16 cellular contexts compared by ENCODE assay signal in genomic region chr1:198024782-198025181, GRCh38.
DNase-seq lines count a peak whose midpoint lies in the region; ATAC-seq and TF ChIP-seq lines count a peak whose summit lies in the region.
"Had no signal": no experiment of that assay in that cellular context is flagged by ENCODE, and none has a peak within 500 bp of the region (broad histone marks: within the 10 kb centered on the region; RNA-seq: fewer than 3 reads in every experiment).

No MANE protein-coding gene starts in this region.

- ATAC-seq in foreskin keratinocyte (peak; percentile 100), GM19023 (IDR thresholded peaks at IDR 0.05; ENCODE audit: unreplicated experiment) (no peak), GM21737 (IDR thresholded peaks at IDR 0.05; ENCODE audit: unreplicated experiment) (no peak), GM19463 (IDR thresholded peaks at IDR 0.05; ENCODE audit: unreplicated experiment) (no peak)
- ATAC-seq: mucosa of descending colon; stimulated activated memory B cell treated with anti-CD40 and anti-IgM and Interleukin-4, amounts not matched to agents 10 μg/mL and 1 μg/mL and 100 μg/mL, for 72 hours had no signal

- H3K27me3 ChIP-seq in foreskin keratinocyte = no peaks in the 10 kb centered on the region
- H3K27me3 ChIP-seq: BE2C, Peyer's patch had no signal

- TF ChIP-seq CTCF in foreskin keratinocyte (conservative IDR thresholded peaks at IDR 0.05) = no peak

- peak overlapping the region; percentile 14 for H3K27ac ChIP-seq in foreskin keratinocyte
- H3K27ac ChIP-seq: Peyer's patch had no signal

- peak; percentile 6 for DNase-seq in stimulated activated CD4-positive, alpha-beta T cell treated with anti-CD3 and anti-CD28 coated beads, Interleukin-1b, Interleukin-23, amount 100 ng/mL, for 48 hours
- no peak for DNase-seq in stimulated activated CD4-positive, alpha-beta T cell treated with anti-CD3 and anti-CD28 coated beads, Interleukin-2, amount 100 ng/mL, for 48 hours
- DNase-seq in RKO (ENCODE audit: low spot score) = peak; percentile 57
- DNase-seq in foreskin keratinocyte = peak; percentile 49 to 71
- no peak for DNase-seq in stimulated activated naive CD4-positive, alpha-beta T cell treated with Interleukin-2 at 50 U/mL for 16 hours (lab: John Stamatoyannopoulos, UW)
- DNase-seq: activated CD8-positive, alpha-beta memory T cell treated with anti-CD3 and anti-CD28 coated beads for 24 hours; activated naive CD8-positive, alpha-beta T cell treated with anti-CD3 and anti-CD28 coated beads, Interleukin-2, amount 10 ng/mL, durations not matched to agents 7 days and 5 days; BE2C; cortex of kidney; mucosa of descending colon; NCI-H2029 treated with DMSO at 0.1 percent for 48 hours; Peyer's patch had no signal

- peaks cover 9% of the 10 kb centered on the region for H3K4me1 ChIP-seq in foreskin keratinocyte
- H3K4me1 ChIP-seq: BE2C, Peyer's patch had no signal

Comparison
In these comparisons a context has a peak if more than half of its experiments do, and no peak if none do; other contexts are left out.
1. DNase-seq: peak in stimulated activated CD4-positive, alpha-beta T cell treated with anti-CD3 and anti-CD28 coated beads, Interleukin-1b, Interleukin-23, amount 100 ng/mL, for 48 hours (single experiment), RKO (single experiment) and foreskin keratinocyte (2 of 2); none in stimulated activated CD4-positive, alpha-beta T cell treated with anti-CD3 and anti-CD28 coated beads, Interleukin-2, amount 100 ng/mL, for 48 hours (0 of 2) and stimulated activated naive CD4-positive, alpha-beta T cell treated with Interleukin-2 at 50 U/mL for 16 hours (single experiment).